11 cellular contexts compared by ENCODE assay signal in the genomic region with DNA sequence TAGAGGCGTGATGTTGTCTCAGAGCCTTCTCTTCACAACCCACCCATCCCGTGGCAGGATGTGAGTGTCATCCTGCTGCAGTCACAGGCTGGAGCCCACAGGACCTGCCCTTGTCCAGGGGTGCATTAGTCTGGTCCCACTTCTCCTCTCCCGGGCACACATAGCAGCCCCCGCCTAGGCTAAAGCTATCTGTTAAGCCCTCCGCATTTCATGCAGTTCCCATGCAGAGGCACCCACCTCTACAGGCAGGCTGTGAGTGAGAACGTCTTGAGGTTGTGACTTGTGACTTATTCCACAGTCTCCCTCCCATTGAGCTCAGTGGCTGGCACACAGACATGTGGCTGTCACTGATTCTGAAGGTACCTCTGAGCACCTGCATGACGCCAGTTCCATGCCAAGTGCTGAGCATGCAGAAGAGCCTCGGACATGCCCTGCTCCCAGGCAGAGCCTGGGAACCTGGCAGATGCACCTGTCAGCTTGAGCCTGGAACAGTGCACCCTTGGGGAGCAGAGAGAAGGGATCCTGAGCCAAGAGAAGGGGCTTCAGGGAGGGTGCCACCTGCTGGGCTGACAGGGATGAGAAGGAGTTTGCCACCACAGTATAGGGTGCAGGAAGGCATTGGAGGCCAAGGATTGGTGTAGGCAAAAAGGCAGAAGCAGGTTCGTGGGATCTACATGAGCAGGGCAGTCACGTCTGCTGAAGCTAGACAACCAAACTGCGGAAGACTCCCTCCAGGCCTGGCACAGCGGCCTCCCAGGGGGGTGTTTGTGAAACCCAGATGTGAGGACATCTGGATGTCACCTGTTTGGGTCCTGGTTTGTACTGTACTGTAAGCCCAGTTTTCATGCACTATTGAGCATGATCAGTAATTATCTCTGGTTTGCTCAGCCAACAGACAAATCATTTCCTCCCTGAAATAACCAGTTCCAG.
DNase-seq lines count a peak whose midpoint lies in the region; ATAC-seq and TF ChIP-seq lines count a peak whose summit lies in the region.
"Had no signal": no experiment of that assay in that cellular context is flagged by ENCODE, and none has a peak within 500 bp of the region (broad histone marks: within the 10 kb centered on the region; RNA-seq: fewer than 3 reads in every experiment).

No MANE protein-coding gene starts in this region.

- H4K20me1 ChIP-seq in GM23248 (ENCODE audit: insufficient read depth) (no peaks in the 10 kb centered on the region), PC-9 (ENCODE audit: insufficient read depth) (no peaks in the 10 kb centered on the region)

- 94 to 95% methylated on average over 12 of the region's 12 CpGs for WGBS in GM23248 (ENCODE audit: low coverage in 1 of 2, low lambda C conversion rate in 2 of 2, missing lambda C conversion rate in 2 of 2), 2 experiments

- no peaks in the 10 kb centered on the region for H3K9me3 Mint-ChIP-seq in immature natural killer cell
- no peaks in the 10 kb centered on the region for H3K9me3 Mint-ChIP-seq in CD8-positive, alpha-beta T cell

- H3K9me3 ChIP-seq in GM23248 (ENCODE audit: low read depth), result no peaks in the 10 kb centered on the region
- H3K9me3 ChIP-seq in PC-9 (ENCODE audit: insufficient read depth, low read depth), result no peaks in the 10 kb centered on the region
- H3K9me3 ChIP-seq in CD8-positive, alpha-beta T cell (ENCODE audit: low read length), result no peaks in the 10 kb centered on the region
- H3K9me3 ChIP-seq: esophagus squamous epithelium had no signal

- intact Hi-C loops in PC-9 (cut with micrococcal nuclease; ENCODE audit: unreplicated experiment), result loop anchor here (1.0 to 2.0 kb wide), 2 partner anchors 212 to 254 kb away; no protein-coding TSS in a partner anchor
- intact Hi-C loops in CD8-positive, alpha-beta T cell (cut with DNase I, micrococcal nuclease), result no loop called here

- ATAC-seq in stimulated activated naive CD8-positive, alpha-beta T cell treated with anti-CD3 and anti-CD28 coated beads, Interleukin-15, Interleukin-2, amounts not matched to agents 100 U/mL and 50 U/mL, for 24 hours, result no peak
- ATAC-seq in CD8-positive, alpha-beta T cell, result no peak

- no peaks in the 10 kb centered on the region for H3K9me2 ChIP-seq in GM23248 (ENCODE audit: insufficient read depth)
- no peaks in the 10 kb centered on the region for H3K9me2 ChIP-seq in PC-9 (ENCODE audit: insufficient read depth)

- CTCF ChIA-PET in PC-9 (lab: Charles Lee), result interaction anchor here (0.6 to 1.0 kb wide), 2 partner anchors 149 to 169 kb away, joined by 3 to 6 read pairs; no protein-coding TSS in a partner anchor
- CTCF ChIA-PET in CD8-positive, alpha-beta T cell (lab: Charles Lee), result no interaction called here

- H3K4me1 Mint-ChIP-seq in immature natural killer cell, result no peaks in the 10 kb centered on the region
- no peaks in the 10 kb centered on the region for H3K4me1 Mint-ChIP-seq in CD8-positive, alpha-beta T cell (ENCODE audit: low read depth)

- no peak overlapping the region for H3K4me3 Mint-ChIP-seq in immature natural killer cell
- H3K4me3 Mint-ChIP-seq in CD8-positive, alpha-beta T cell, result no peak overlapping the region

- H3K4me2 ChIP-seq in GM23248 (ENCODE audit: unreplicated experiment), result no peak overlapping the region
- H3K4me2 ChIP-seq in PC-9, result no peak overlapping the region

- no peak overlapping the region for H3K9ac ChIP-seq in GM23248

- H3K27ac ChIP-seq in GM23248, result no peak overlapping the region
- H3K27ac ChIP-seq in PC-9, result no peak overlapping the region
- H3K27ac ChIP-seq in CD8-positive, alpha-beta T cell (ENCODE audit: low read depth, low read length), result no peak overlapping the region
- H3K27ac ChIP-seq: esophagus squamous epithelium had no signal

- no TSS peak for BruUV-seq in PC-9 (replicated peaks; lab: Mats Ljungman, UMichigan)

- POLR2A ChIA-PET in PC-9 (lab: Charles Lee; ENCODE audit: unreplicated experiment), result no interaction called here
- POLR2A ChIA-PET in CD8-positive, alpha-beta T cell (lab: Charles Lee), result no interaction called here

- TF ChIP-seq CTCF in PC-9 (conservative IDR thresholded peaks at IDR 0.05), result peak; percentile 64
- TF ChIP-seq CTCF in foreskin fibroblast (IDR thresholded peaks at IDR 0.05; ENCODE audit: low read depth, low read length), result peak; percentile 20
- TF ChIP-seq CTCF in CD8-positive, alpha-beta T cell (IDR thresholded peaks at IDR 0.05), result no peak

- H3K27me3 ChIP-seq in GM23248 (replicated peaks; ENCODE audit: insufficient read depth), result no peaks in the 10 kb centered on the region
- no peaks in the 10 kb centered on the region for H3K27me3 ChIP-seq in PC-9 (ENCODE audit: insufficient read depth, low read depth)
- H3K27me3 ChIP-seq in CD8-positive, alpha-beta T cell (ENCODE audit: insufficient read depth, low read length), result no peaks in the 10 kb centered on the region
- H3K27me3 ChIP-seq: esophagus squamous epithelium had no signal

- no peaks in the 10 kb centered on the region for H3K36me3 ChIP-seq in GM23248 (ENCODE audit: low read depth)
- no peaks in the 10 kb centered on the region for H3K36me3 ChIP-seq in PC-9 (ENCODE audit: low read depth)
- H3K36me3 ChIP-seq in CD8-positive, alpha-beta T cell (ENCODE audit: insufficient read depth, low read length), result no peaks in the 10 kb centered on the region
- H3K36me3 ChIP-seq: esophagus squamous epithelium had no signal

- no peaks in the 10 kb centered on the region for H3K36me3 Mint-ChIP-seq in immature natural killer cell
- no peaks in the 10 kb centered on the region for H3K36me3 Mint-ChIP-seq in CD8-positive, alpha-beta T cell

- in situ Hi-C loops in ACHN (cut with HindIII; ENCODE audit: low pct_ligation_motif_present, low pct_unique_long_range_greater_than_20kb, low sequenced_read_pairs), result no loop called here
- in situ Hi-C loops in GM23248 (cut with MboI), result no loop called here

- no peaks in the 10 kb centered on the region for H3F3A ChIP-seq in GM23248 (ENCODE audit: insufficient read depth)
- H3F3A ChIP-seq in PC-9 (ENCODE audit: insufficient read depth, low read depth), result no peaks in the 10 kb centered on the region

- H3K4me1 ChIP-seq in GM23248 (ENCODE audit: insufficient read depth) (no peaks in the 10 kb centered on the region), PC-9 (replicated peaks; ENCODE audit: insufficient read depth) (no peaks in the 10 kb centered on the region)
- no peaks in the 10 kb centered on the region for H3K4me1 ChIP-seq in CD8-positive, alpha-beta T cell (ENCODE audit: insufficient read depth, low read length)

- H3K79me2 ChIP-seq in GM23248 (ENCODE audit: insufficient read depth) (peaks cover 35% of the 10 kb centered on the region), PC-9 (ENCODE audit: low read depth) (no peaks in the 10 kb centered on the region)

- H3K4me3 ChIP-seq in GM23248 (no peak overlapping the region), PC-9 (no peak overlapping the region), foreskin fibroblast (ENCODE audit: low read depth in 1 of 2, low read length in 2 of 2) (no peak overlapping the region)
- H3K4me3 ChIP-seq in CD8-positive, alpha-beta T cell (ENCODE audit: low read depth, low read length), result no peak overlapping the region
- H3K4me3 ChIP-seq: esophagus squamous epithelium had no signal

- no peak overlapping the region for H3K27ac Mint-ChIP-seq in immature natural killer cell
- H3K27ac Mint-ChIP-seq in CD8-positive, alpha-beta T cell, result no peak overlapping the region

- no peak overlapping the region for H2AFZ ChIP-seq in GM23248
- no peak overlapping the region for H2AFZ ChIP-seq in PC-9

- no peaks in the 10 kb centered on the region for H3K27me3 Mint-ChIP-seq in immature natural killer cell (ENCODE audit: low read depth in 3 of 3)
- no peaks in the 10 kb centered on the region for H3K27me3 Mint-ChIP-seq in CD8-positive, alpha-beta T cell (ENCODE audit: low read depth)

- DNase-seq in ACHN (peak; percentile 63), GM23248 (peak; percentile 12), PC-9 (peak in 1 of 2 experiments; percentile 33), foreskin fibroblast (no peak), immature natural killer cell (no peak)
- no peak for DNase-seq in stimulated activated naive CD8-positive, alpha-beta T cell treated with anti-CD3 and anti-CD28 coated beads, Interleukin-15, Interleukin-2, amounts not matched to agents 100 U/mL and 50 U/mL, for 24 hours
- no peak for DNase-seq in stimulated activated CD4-positive, alpha-beta T cell treated with anti-CD3 and anti-CD28 coated beads, Interleukin-12 subunit alpha, Interleukin-12 subunit beta, amount 100 ng/mL, for 4 hours
- no peak for DNase-seq in CD8-positive, alpha-beta T cell
- DNase-seq: esophagus squamous epithelium; NCI-H524 treated with DMSO at 0.1 percent for 48 hours; stimulated activated naive CD4-positive, alpha-beta T cell treated with Interleukin-2 at 50 U/mL for 16 hours had no signal

Comparison
In these comparisons a context has a peak if more than half of its experiments do, and no peak if none do; other contexts are left out.
1. DNase-seq: peak in ACHN (single experiment) and GM23248 (single experiment); none in foreskin fibroblast (0 of 2), stimulated activated naive CD8-positive, alpha-beta T cell treated with anti-CD3 and anti-CD28 coated beads, Interleukin-15, Interleukin-2, amounts not matched to agents 100 U/mL and 50 U/mL, for 24 hours (single experiment), stimulated activated CD4-positive, alpha-beta T cell treated with anti-CD3 and anti-CD28 coated beads, Interleukin-12 subunit alpha, Interleukin-12 subunit beta, amount 100 ng/mL, for 4 hours (single experiment), immature natural killer cell (0 of 3) and CD8-positive, alpha-beta T cell (0 of 7).